ENCODE assay signal across 21 cellular contexts in the genomic region with DNA sequence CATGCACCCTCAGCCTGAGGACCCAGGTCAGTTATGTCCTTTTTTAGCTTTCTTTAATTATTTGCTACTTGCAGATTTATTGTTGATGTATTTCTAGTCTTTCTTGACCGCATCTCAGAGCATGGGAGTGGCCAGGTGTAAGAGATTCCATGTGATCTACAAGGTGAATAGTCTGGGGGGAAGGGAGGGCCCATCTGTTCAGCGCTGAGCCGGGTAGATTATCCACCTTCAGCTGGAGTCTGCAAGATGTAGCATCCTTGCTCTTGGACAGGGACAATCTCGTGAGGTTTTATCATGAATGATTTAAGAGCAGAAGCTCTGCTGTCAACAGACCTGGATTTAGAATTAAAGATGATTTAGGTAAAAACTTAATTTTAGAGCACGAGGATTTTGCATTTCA. TPM values are rescaled to one million over a fixed set of nuclear protein-coding genes. Genes with fewer than 3 reads are reported as not detected.
DNase-seq lines count a peak whose midpoint lies in the region; ATAC-seq lines count a peak whose summit lies in the region.
"Had no signal": no experiment of that assay in that cellular context is flagged by ENCODE, and none has a peak within 500 bp of the region (broad histone marks: within the 10 kb centered on the region; RNA-seq: fewer than 3 reads in every experiment).

No MANE protein-coding gene starts in this region.

- no peaks in the 10 kb centered on the region for H3K36me3 Mint-ChIP-seq in stimulated activated naive CD8-positive, alpha-beta T cell treated with anti-CD3 and anti-CD28 coated beads, Interleukin-15, Interleukin-2, amounts not matched to agents 100 ng/mL and 50 ng/mL, for 24 hours (ENCODE audit: low read depth)
- H3K36me3 Mint-ChIP-seq: CD4-positive, CD25-positive, alpha-beta regulatory T cell had no signal

- ATAC-seq in stimulated activated naive CD8-positive, alpha-beta T cell treated with anti-CD3 and anti-CD28 coated beads, Interleukin-15, Interleukin-2, amounts not matched to agents 100 U/mL and 50 U/mL, for 24 hours = no peak

- H3K27ac Mint-ChIP-seq in stimulated activated naive CD8-positive, alpha-beta T cell treated with anti-CD3 and anti-CD28 coated beads, Interleukin-15, Interleukin-2, amounts not matched to agents 100 ng/mL and 50 ng/mL, for 24 hours = peak overlapping the region; percentile 31
- H3K27ac Mint-ChIP-seq: CD4-positive, CD25-positive, alpha-beta regulatory T cell had no signal

- no peaks in the 10 kb centered on the region for H3K79me2 ChIP-seq in GM23248 (ENCODE audit: insufficient read depth)

- WGBS in GM23248 (ENCODE audit: low coverage in 1 of 2, low lambda C conversion rate in 2 of 2, missing lambda C conversion rate in 2 of 2), 2 experiments = 57 to 61% methylated on average over 5 of the region's 5 CpGs

- H4K20me1 ChIP-seq in GM23248 (ENCODE audit: insufficient read depth) = no peaks in the 10 kb centered on the region

- H3K4me2 ChIP-seq in GM23248 (ENCODE audit: unreplicated experiment) = no peak overlapping the region

- no peaks in the 10 kb centered on the region for H3K4me1 ChIP-seq in GM23248 (ENCODE audit: insufficient read depth)

- no peak for DNase-seq in stimulated activated naive CD8-positive, alpha-beta T cell treated with anti-CD3 and anti-CD28 coated beads, Interleukin-15, Interleukin-2, amounts not matched to agents 100 U/mL and 50 U/mL, for 24 hours
- DNase-seq in NCI-H82 (lab: John Stamatoyannopoulos, UW) = peak; percentile 96
- DNase-seq in mesenteric fat pad (ENCODE audit: low spot score) = peak; percentile 33
- DNase-seq in stimulated activated CD4-positive, alpha-beta T cell treated with anti-CD3 and anti-CD28 coated beads, Interleukin-12 subunit alpha, Interleukin-12 subunit beta, amount 100 ng/mL, for 4 hours = no peak
- no peak for DNase-seq in SW 1271 (lab: John Stamatoyannopoulos, UW)
- DNase-seq in GM23248 = no peak
- DNase-seq: CD4-positive, CD25-positive, alpha-beta regulatory T cell; HCEC 1CT; KG1; MG63; NCI-H2029 treated with DMSO at 0.1 percent for 48 hours; NCI-H345; NCI-H510A treated with DMSO at 0.1 percent for 48 hours; NCI-H774; SHP77 had no signal

- H3K4me3 ChIP-seq in GM23248 = no peak overlapping the region
- H3K4me3 ChIP-seq: MG63 had no signal

- H2AFZ ChIP-seq in GM23248 = no peak overlapping the region

- in situ Hi-C loops in GM23248 (cut with MboI) = no loop called here

- no peaks in the 10 kb centered on the region for H3K36me3 ChIP-seq in GM23248 (ENCODE audit: low read depth)
- H3K36me3 ChIP-seq: MG63 had no signal

- H3F3A ChIP-seq in GM23248 (ENCODE audit: insufficient read depth) = no peaks in the 10 kb centered on the region

- peaks cover 20% of the 10 kb centered on the region for H3K27me3 ChIP-seq in GM23248 (replicated peaks; ENCODE audit: insufficient read depth)
- H3K27me3 ChIP-seq: MG63 had no signal

- H3K4me3 Mint-ChIP-seq in stimulated activated naive CD8-positive, alpha-beta T cell treated with anti-CD3 and anti-CD28 coated beads, Interleukin-15, Interleukin-2, amounts not matched to agents 100 ng/mL and 50 ng/mL, for 24 hours = no peak overlapping the region
- H3K4me3 Mint-ChIP-seq: CD4-positive, CD25-positive, alpha-beta regulatory T cell had no signal

- H3K27ac ChIP-seq in GM23248 = no peak overlapping the region
- H3K27ac ChIP-seq: RWPE1 had no signal

- no peaks in the 10 kb centered on the region for H3K9me3 ChIP-seq in GM23248 (ENCODE audit: low read depth)
- H3K9me3 ChIP-seq: MG63 had no signal

- no peaks in the 10 kb centered on the region for H3K9me2 ChIP-seq in GM23248 (ENCODE audit: insufficient read depth)

- H3K27me3 Mint-ChIP-seq in stimulated activated naive CD8-positive, alpha-beta T cell treated with anti-CD3 and anti-CD28 coated beads, Interleukin-15, Interleukin-2, amounts not matched to agents 100 ng/mL and 50 ng/mL, for 24 hours = no peaks in the 10 kb centered on the region

- no peaks in the 10 kb centered on the region for H3K9me3 Mint-ChIP-seq in stimulated activated naive CD8-positive, alpha-beta T cell treated with anti-CD3 and anti-CD28 coated beads, Interleukin-15, Interleukin-2, amounts not matched to agents 100 ng/mL and 50 ng/mL, for 24 hours

- peaks cover 13% of the 10 kb centered on the region for H3K4me1 Mint-ChIP-seq in stimulated activated naive CD8-positive, alpha-beta T cell treated with anti-CD3 and anti-CD28 coated beads, Interleukin-15, Interleukin-2, amounts not matched to agents 100 ng/mL and 50 ng/mL, for 24 hours (ENCODE audit: low read depth)

- H3K9ac ChIP-seq in GM23248 = no peak overlapping the region

RNA-seq across cellular contexts. Expression of gene DGKD, which starts 12.0 kb away (rescaled TPM):
- 67.2 TPM for total RNA-seq in mesenteric fat pad
- 4.0 and 5.1 TPM in 2 replicates for total RNA-seq in GM23248 (2014; rRNA removed; shearing (Covaris generic))
- 2.7 and 3.9 TPM in 2 replicates for polyA plus RNA-seq in GM23248 (2016; fragmentation: Nextera tagmentation; extraction: Ambion mirVana)

RNA-seq across cellular contexts. Expression of gene SAG, which starts 34.7 kb away (rescaled TPM):
- total RNA-seq in mesenteric fat pad = not detected
- total RNA-seq in GM23248 (2014; rRNA removed; shearing (Covaris generic)) = not detected in 2 replicates
- not detected in 2 replicates for polyA plus RNA-seq in GM23248 (2016; fragmentation: Nextera tagmentation; extraction: Ambion mirVana)
- total RNA-seq: A172, H1, SK-MEL-5 had no signal
- polyA plus RNA-seq: BJ; CD4-positive, CD25-positive, alpha-beta regulatory T cell; H1 had no signal

Comparison
In these comparisons a context has a peak if more than half of its experiments do, and no peak if none do; other contexts are left out.
1. DNase-seq: peak in NCI-H82 (single experiment) and mesenteric fat pad (single experiment); none in stimulated activated naive CD8-positive, alpha-beta T cell treated with anti-CD3 and anti-CD28 coated beads, Interleukin-15, Interleukin-2, amounts not matched to agents 100 U/mL and 50 U/mL, for 24 hours (single experiment), stimulated activated CD4-positive, alpha-beta T cell treated with anti-CD3 and anti-CD28 coated beads, Interleukin-12 subunit alpha, Interleukin-12 subunit beta, amount 100 ng/mL, for 4 hours (single experiment), SW 1271 (0 of 2) and GM23248 (single experiment).
2. RNA of gene DGKD, which starts 12.0 kb away (total RNA-seq): 67.2 TPM in mesenteric fat pad (single experiment); 4.0 to 5.1 TPM in GM23248; every median in the first group is over 10 times any median in the second.